In the genomic region with DNA sequence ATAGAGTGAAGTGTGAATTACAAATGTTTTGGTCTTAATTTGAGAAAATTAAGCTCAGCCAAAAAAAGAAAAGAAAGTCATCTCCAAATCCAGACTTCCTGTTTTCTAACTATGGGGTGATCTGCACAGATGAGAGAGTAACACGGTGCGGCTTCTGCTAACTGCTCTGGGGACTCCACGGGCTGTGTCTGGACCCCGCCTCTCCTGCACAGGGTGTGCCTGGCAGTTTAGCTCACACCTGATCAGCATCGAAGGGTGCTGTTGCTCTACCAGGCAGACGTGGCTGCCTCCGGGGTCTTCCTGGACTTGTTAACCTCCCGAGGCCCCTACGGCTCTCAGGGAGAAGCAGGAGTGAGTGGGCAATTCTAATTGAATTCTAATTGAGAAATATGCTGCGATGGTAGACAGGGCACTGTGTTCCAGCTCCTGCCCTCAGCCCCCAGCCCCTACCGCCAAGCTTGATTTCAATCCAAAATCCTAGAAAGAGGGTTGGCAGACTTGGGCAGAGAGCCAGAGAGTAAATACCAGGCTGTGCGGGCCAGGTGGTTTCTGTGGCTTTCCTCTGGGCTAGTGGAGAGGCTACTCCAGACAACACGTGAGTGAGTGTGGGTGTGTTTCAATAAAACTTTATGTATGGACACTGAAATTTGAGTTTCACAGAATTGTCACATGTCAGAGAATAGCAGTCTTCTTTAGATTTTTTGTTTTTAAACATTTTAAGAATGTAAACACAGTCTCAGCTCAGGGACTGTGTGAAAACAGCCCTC, we compare ENCODE assay signal across 1 cellular context.
A peak's percentile ranks its signal among the peaks of the same experiment; 100 is the strongest.
TF ChIP-seq lines count a peak whose summit lies in the region.

No MANE protein-coding gene starts in this region.

TF ChIP-seq in GM12878, 131 proteins besides CTCF, POLR2A, EP300 and RAD21 (continued from another document):
- no peak for TF ChIP-seq RELA (IDR thresholded peaks at IDR 0.05; ENCODE audit: borderline replicate concordance, partially characterized antibody)
- TF ChIP-seq GATAD2B (conservative IDR thresholded peaks at IDR 0.05; ENCODE audit: low read depth): no peak
- TF ChIP-seq MTA3 (IDR thresholded peaks at IDR 0.05; ENCODE audit: borderline replicate concordance, low read length): no peak
- TF ChIP-seq, protein P1, sequence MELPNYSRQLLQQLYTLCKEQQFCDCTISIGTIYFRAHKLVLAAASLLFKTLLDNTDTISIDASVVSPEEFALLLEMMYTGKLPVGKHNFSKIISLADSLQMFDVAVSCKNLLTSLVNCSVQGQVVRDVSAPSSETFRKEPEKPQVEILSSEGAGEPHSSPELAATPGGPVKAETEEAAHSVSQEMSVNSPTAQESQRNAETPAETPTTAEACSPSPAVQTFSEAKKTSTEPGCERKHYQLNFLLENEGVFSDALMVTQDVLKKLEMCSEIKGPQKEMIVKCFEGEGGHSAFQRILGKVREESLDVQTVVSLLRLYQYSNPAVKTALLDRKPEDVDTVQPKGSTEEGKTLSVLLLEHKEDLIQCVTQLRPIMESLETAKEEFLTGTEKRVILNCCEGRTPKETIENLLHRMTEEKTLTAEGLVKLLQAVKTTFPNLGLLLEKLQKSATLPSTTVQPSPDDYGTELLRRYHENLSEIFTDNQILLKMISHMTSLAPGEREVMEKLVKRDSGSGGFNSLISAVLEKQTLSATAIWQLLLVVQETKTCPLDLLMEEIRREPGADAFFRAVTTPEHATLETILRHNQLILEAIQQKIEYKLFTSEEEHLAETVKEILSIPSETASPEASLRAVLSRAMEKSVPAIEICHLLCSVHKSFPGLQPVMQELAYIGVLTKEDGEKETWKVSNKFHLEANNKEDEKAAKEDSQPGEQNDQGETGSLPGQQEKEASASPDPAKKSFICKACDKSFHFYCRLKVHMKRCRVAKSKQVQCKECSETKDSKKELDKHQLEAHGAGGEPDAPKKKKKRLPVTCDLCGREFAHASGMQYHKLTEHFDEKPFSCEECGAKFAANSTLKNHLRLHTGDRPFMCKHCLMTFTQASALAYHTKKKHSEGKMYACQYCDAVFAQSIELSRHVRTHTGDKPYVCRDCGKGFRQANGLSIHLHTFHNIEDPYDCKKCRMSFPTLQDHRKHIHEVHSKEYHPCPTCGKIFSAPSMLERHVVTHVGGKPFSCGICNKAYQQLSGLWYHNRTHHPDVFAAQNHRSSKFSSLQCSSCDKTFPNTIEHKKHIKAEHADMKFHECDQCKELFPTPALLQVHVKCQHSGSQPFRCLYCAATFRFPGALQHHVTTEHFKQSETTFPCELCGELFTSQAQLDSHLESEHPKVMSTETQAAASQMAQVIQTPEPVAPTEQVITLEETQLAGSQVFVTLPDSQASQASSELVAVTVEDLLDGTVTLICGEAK (IDR thresholded peaks at IDR 0.05; ENCODE audit: borderline replicate concordance): peak; percentile 73
- TF ChIP-seq RUNX3 (IDR thresholded peaks at IDR 0.05; ENCODE audit: low read length): 0 out of 2 replicates have a peak, but pooled peaks have one; percentile 5
- TF ChIP-seq SPI1 (IDR thresholded peaks at IDR 0.05; ENCODE audit: borderline replicate concordance, insufficient read depth, low read depth, low read length): peak; percentile 55; the same call in 1 of the 2 replicates
